16 cellular contexts compared by ENCODE assay signal in genomic region chr14:94306047-94306978, GRCh38. TPM values are rescaled to one million over a fixed set of nuclear protein-coding genes. Genes with fewer than 3 reads are reported as not detected.
DNase-seq lines count a peak whose midpoint lies in the region; ATAC-seq and TF ChIP-seq lines count a peak whose summit lies in the region.
"Had no signal": no experiment of that assay in that cellular context is flagged by ENCODE, and none has a peak within 500 bp of the region (broad histone marks: within the 10 kb centered on the region; RNA-seq: fewer than 3 reads in every experiment).

No MANE protein-coding gene starts in this region.

- no peaks in the 10 kb centered on the region for H3F3A ChIP-seq in neural progenitor cell (ENCODE audit: low read depth)

- no peak overlapping the region for H3K27ac Mint-ChIP-seq in neural progenitor cell
- H3K27ac Mint-ChIP-seq in HFFc6, result no peak overlapping the region
- H3K27ac Mint-ChIP-seq: CD8-positive, alpha-beta memory T cell had no signal

- H3K79me2 ChIP-seq in neural progenitor cell (ENCODE audit: low read depth), result no peaks in the 10 kb centered on the region

- H3K4me3 Mint-ChIP-seq in neural progenitor cell (no peak overlapping the region), HFFc6 (no peak overlapping the region)
- H3K4me3 Mint-ChIP-seq: CD8-positive, alpha-beta memory T cell had no signal

- no peaks in the 10 kb centered on the region for H4K20me1 ChIP-seq in neural progenitor cell (ENCODE audit: low read depth)
- H4K20me1 ChIP-seq: BLaER1 had no signal

- H3K4me1 Mint-ChIP-seq in neural progenitor cell, result no peaks in the 10 kb centered on the region
- no peaks in the 10 kb centered on the region for H3K4me1 Mint-ChIP-seq in HFFc6 (ENCODE audit: low read depth)
- H3K4me1 Mint-ChIP-seq: CD8-positive, alpha-beta memory T cell had no signal

- no peaks in the 10 kb centered on the region for H3K36me3 ChIP-seq in neural progenitor cell
- H3K36me3 ChIP-seq: BLaER1 had no signal

- peaks cover 3% of the 10 kb centered on the region for H3K4me1 ChIP-seq in neural progenitor cell
- H3K4me1 ChIP-seq: BLaER1, Caco-2 had no signal

- peak; percentile 7 for DNase-seq in NCI-H2171 (lab: John Stamatoyannopoulos, UW)
- DNase-seq in ecto neural progenitor cell (ENCODE audit: low spot score), result peak; percentile 29
- peak; percentile 52 for DNase-seq in left lobe of liver (ENCODE audit: low spot score)
- peak; percentile 16 for DNase-seq in neural progenitor cell (ENCODE audit: low spot score)
- no peak for DNase-seq in caudate nucleus (lab: John Stamatoyannopoulos, UW)
- no peak for DNase-seq in erythroblast (lab: John Stamatoyannopoulos, UW)
- DNase-seq in iPS-NIHi11 (ENCODE audit: low spot score), result no peak
- DNase-seq in HFFc6, result no peak
- DNase-seq: 8988T; AML-193; Caco-2; CD8-positive, alpha-beta memory T cell; DND-41; GDM1 had no signal

- H3K27ac ChIP-seq in neural progenitor cell (no peak overlapping the region), caudate nucleus (ENCODE audit: low read depth, low read length) (no peak overlapping the region)
- H3K27ac ChIP-seq: BLaER1 had no signal

- no peak overlapping the region for H2AFZ ChIP-seq in neural progenitor cell (replicated peaks)

- H3K36me3 Mint-ChIP-seq in neural progenitor cell, result no peaks in the 10 kb centered on the region
- H3K36me3 Mint-ChIP-seq in HFFc6 (ENCODE audit: low read depth), result no peaks in the 10 kb centered on the region

- TF ChIP-seq CTCF in neural progenitor cell (IDR thresholded peaks at IDR 0.05) (no peak), HFFc6 (IDR thresholded peaks at IDR 0.05) (no peak)

- no peak overlapping the region for H3K4me2 ChIP-seq in neural progenitor cell
- H3K4me2 ChIP-seq: BLaER1 had no signal

- H3K27me3 Mint-ChIP-seq in neural progenitor cell (ENCODE audit: insufficient read depth, low read depth) (peaks cover 2% of the 10 kb centered on the region), HFFc6 (ENCODE audit: insufficient read depth) (no peaks in the 10 kb centered on the region; the same call in none of the 2 replicates)

- H3K4me3 ChIP-seq in neural progenitor cell, result no peak overlapping the region
- H3K4me3 ChIP-seq: BLaER1 had no signal

- peaks cover 21% of the 10 kb centered on the region for H3K9me3 Mint-ChIP-seq in neural progenitor cell
- peaks cover 36% of the 10 kb centered on the region for H3K9me3 Mint-ChIP-seq in HFFc6

- no peaks in the 10 kb centered on the region for H3K9me3 ChIP-seq in neural progenitor cell (ENCODE audit: low read depth)
- H3K9me3 ChIP-seq: Caco-2 had no signal

- no peaks in the 10 kb centered on the region for H3K27me3 ChIP-seq in neural progenitor cell
- H3K27me3 ChIP-seq: BLaER1 had no signal

- no peak overlapping the region for H3K9ac ChIP-seq in neural progenitor cell
- H3K9ac ChIP-seq: BLaER1 had no signal

- peak; percentile 81 for ATAC-seq in left lobe of liver

- TF ChIP-seq POLR2A in erythroblast (IDR thresholded peaks at IDR 0.05; ENCODE audit: low read length), result no peak

RNA-seq across cellular contexts. Expression of gene SERPINA10, which starts 13.2 kb away (rescaled TPM):
- total RNA-seq in left lobe of liver, result 200 TPM
- total RNA-seq in neural progenitor cell (ENCODE audit: low replicate concordance), result not detected in 2 replicates
- not detected for total RNA-seq in HFFc6 (2021; fragmentation: NEBNext Ultra II Directional; extraction: Animal tissue kit (Norgen Biotek cat#: 25700))
- total RNA-seq: CD8-positive, alpha-beta memory T cell; HT-29 had no signal

RNA-seq across cellular contexts. Expression of gene SERPINA6, which starts 16.8 kb away (rescaled TPM):
- total RNA-seq in left lobe of liver (155 TPM), neural progenitor cell (ENCODE audit: low replicate concordance) (not detected in 2 replicates)
- not detected for total RNA-seq in HFFc6 (2021; fragmentation: NEBNext Ultra II Directional; extraction: Animal tissue kit (Norgen Biotek cat#: 25700))
- total RNA-seq: CD8-positive, alpha-beta memory T cell had no signal

Comparison
In these comparisons a context has a peak if more than half of its experiments do, and no peak if none do; other contexts are left out.
1. DNase-seq: peak in NCI-H2171 (single experiment), ecto neural progenitor cell (single experiment), left lobe of liver (single experiment) and neural progenitor cell (single experiment); none in caudate nucleus (0 of 61), erythroblast (0 of 2), iPS-NIHi11 (single experiment) and HFFc6 (single experiment).
2. RNA of gene SERPINA10, which starts 13.2 kb away (total RNA-seq): 200 TPM in left lobe of liver (single experiment); not detected in neural progenitor cell and not detected in HFFc6; every median in the first group is over 100 times any median in the second.
3. RNA of gene SERPINA6, which starts 16.8 kb away (total RNA-seq): 155 TPM in left lobe of liver (single experiment); not detected in neural progenitor cell and not detected in HFFc6; every median in the first group is over 100 times any median in the second.